10 cellular contexts compared by ENCODE assay signal in genomic region chr12:89789862-89790261, GRCh38.
A peak's percentile ranks its signal among the peaks of the same experiment; 100 is the strongest.
DNase-seq lines count a peak whose midpoint lies in the region; ATAC-seq and TF ChIP-seq lines count a peak whose summit lies in the region.
"Had no signal": no experiment of that assay in that cellular context is flagged by ENCODE, and none has a peak within 500 bp of the region (broad histone marks: within the 10 kb centered on the region; RNA-seq: fewer than 3 reads in every experiment).

No MANE protein-coding gene starts in this region.

- intact Hi-C loops in posterior cingulate gyrus (cut with DNase I) = no loop called here

- in situ Hi-C loops in G401 (cut with HindIII; ENCODE audit: low sequenced_read_pairs) = no loop called here

- H3K27me3 ChIP-seq in osteoblast (ENCODE audit: insufficient read depth, low read length) = no peaks in the 10 kb centered on the region
- H3K27me3 ChIP-seq: cardiac muscle cell, SJSA1 had no signal

- no peaks in the 10 kb centered on the region for H4K20me1 ChIP-seq in osteoblast (ENCODE audit: insufficient read depth, low read length)

- no peak overlapping the region for H3K4me2 ChIP-seq in osteoblast (ENCODE audit: insufficient read depth, low read length)

- H3K4me1 ChIP-seq in osteoblast (ENCODE audit: insufficient read depth, low read length) = no peaks in the 10 kb centered on the region
- H3K4me1 ChIP-seq: SJSA1 had no signal

- DNase-seq in RPMI7951 (ENCODE audit: low read depth) = peak; percentile 18
- no peak for DNase-seq in osteoblast (ENCODE audit: insufficient read length, low spot score, missing footprints)
- no peak for DNase-seq in stimulated activated naive CD8-positive, alpha-beta T cell treated with anti-CD3 and anti-CD28 coated beads, Interleukin-15, Interleukin-2, amounts not matched to agents 100 U/mL and 50 U/mL, for 24 hours
- no peak for DNase-seq in posterior cingulate gyrus
- no peak for DNase-seq in NCI-H2227 treated with DMSO at 0.1 percent for 48 hours (lab: John Stamatoyannopoulos, UW)
- no peak for DNase-seq in G401 (ENCODE audit: low spot score)

- no peaks in the 10 kb centered on the region for H3K36me3 ChIP-seq in osteoblast (ENCODE audit: insufficient read depth, low read length)
- H3K36me3 ChIP-seq: cardiac muscle cell, SJSA1 had no signal

- H3K4me3 ChIP-seq in osteoblast (ENCODE audit: insufficient read depth, low read length) = no peak overlapping the region
- H3K4me3 ChIP-seq: cardiac muscle cell, SJSA1 had no signal

- no peak overlapping the region for H3K27ac ChIP-seq in osteoblast (ENCODE audit: low read depth, low read length)
- H3K27ac ChIP-seq: cardiac muscle cell, SJSA1 had no signal

- ATAC-seq in GM18867 (IDR thresholded peaks at IDR 0.05; ENCODE audit: unreplicated experiment) (peak; percentile 76), HG02870 (IDR thresholded peaks at IDR 0.05; ENCODE audit: unreplicated experiment) (peak; percentile 95)
- no peak for ATAC-seq in stimulated activated naive CD8-positive, alpha-beta T cell treated with anti-CD3 and anti-CD28 coated beads, Interleukin-15, Interleukin-2, amounts not matched to agents 100 U/mL and 50 U/mL, for 24 hours

- no peaks in the 10 kb centered on the region for H3K9me3 ChIP-seq in osteoblast (ENCODE audit: low read depth, low read length)

- peak overlapping the region; percentile 61 for H2AFZ ChIP-seq in osteoblast (ENCODE audit: low read length)

- TF ChIP-seq CTCF in osteoblast (IDR thresholded peaks at IDR 0.05; ENCODE audit: extremely low read depth, low read depth, low read length) = no peak

- H3K79me2 ChIP-seq in osteoblast (ENCODE audit: insufficient read depth, low read length) = no peaks in the 10 kb centered on the region
